Comparison of ENCODE assay signal across 9 cellular contexts in the genomic region with DNA sequence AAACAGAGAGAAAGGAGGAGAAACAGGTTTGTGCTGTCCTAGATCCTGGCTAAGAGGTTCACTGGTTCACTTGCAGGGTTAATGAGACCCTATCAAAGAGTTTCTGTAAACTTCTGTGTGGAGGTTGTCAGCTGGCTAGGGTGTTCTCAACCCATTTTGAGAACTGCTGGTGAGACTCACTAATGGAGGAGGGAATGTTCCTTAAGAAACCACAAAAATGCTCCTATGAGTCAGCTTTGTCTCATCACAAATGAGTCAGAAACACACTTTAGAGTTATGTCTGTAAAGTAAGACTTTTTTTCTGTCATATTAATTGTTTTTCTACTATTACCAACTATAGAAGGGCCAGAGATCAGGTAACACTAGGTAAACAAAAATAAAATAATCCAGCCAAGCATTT.
A peak's percentile ranks its signal among the peaks of the same experiment; 100 is the strongest.
DNase-seq lines count a peak whose midpoint lies in the region; ATAC-seq, FAIRE-seq and TF ChIP-seq lines count a peak whose summit lies in the region.
"Had no signal": no experiment of that assay in that cellular context is flagged by ENCODE, and none has a peak within 500 bp of the region (broad histone marks: within the 10 kb centered on the region; RNA-seq: fewer than 3 reads in every experiment).

No MANE protein-coding gene starts in this region.

- H3K9ac ChIP-seq in keratinocyte (ENCODE audit: control insufficient read depth, extremely low read depth, insufficient read depth, low read length), result no peak overlapping the region

- no peaks in the 10 kb centered on the region for H3K36me3 ChIP-seq in keratinocyte (ENCODE audit: control insufficient read depth in 2 of 2, extremely low read depth in 1 of 2, insufficient read depth in 2 of 2, low read length in 2 of 2)
- H3K36me3 ChIP-seq in thyroid gland, result no peaks in the 10 kb centered on the region

- TF ChIP-seq CTCF in RWPE1 (conservative IDR thresholded peaks at IDR 0.05; ENCODE audit: low read depth), result no peak
- TF ChIP-seq CTCF in keratinocyte (optimal IDR thresholded peaks at IDR 0.05 in 1 of 3, IDR thresholded peaks at IDR 0.05 in 1 of 3, conservative IDR thresholded peaks at IDR 0.05 in 1 of 3; ENCODE audit: extremely low read depth in 1 of 3, insufficient read depth in 2 of 3, low read length in 3 of 3), result no peak
- no peak for TF ChIP-seq CTCF in thyroid gland (IDR thresholded peaks at IDR 0.05)

- H2AFZ ChIP-seq in keratinocyte (ENCODE audit: control insufficient read depth, low read length), result peak overlapping the region; percentile 69

- H3K4me2 ChIP-seq in keratinocyte (ENCODE audit: control insufficient read depth, extremely low read depth, insufficient read depth, low read depth, low read length), result peak overlapping the region; percentile 49

- H3K4me1 ChIP-seq in keratinocyte (ENCODE audit: control insufficient read depth, extremely low read depth, insufficient read depth, low read length), result peaks cover 4% of the 10 kb centered on the region
- no peaks in the 10 kb centered on the region for H3K4me1 ChIP-seq in thyroid gland

- no peak for TF ChIP-seq POLR2A in thyroid gland (IDR thresholded peaks at IDR 0.05)

- peak; percentile 89 for ATAC-seq in HG02938 (IDR thresholded peaks at IDR 0.05; ENCODE audit: unreplicated experiment)
- ATAC-seq in GM19452 (IDR thresholded peaks at IDR 0.05; ENCODE audit: unreplicated experiment), result no peak
- no peak for ATAC-seq in HG02678 (IDR thresholded peaks at IDR 0.05; ENCODE audit: unreplicated experiment)

- H3K9me3 ChIP-seq in keratinocyte (ENCODE audit: control insufficient read depth, low read depth, low read length), result no peaks in the 10 kb centered on the region
- no peaks in the 10 kb centered on the region for H3K9me3 ChIP-seq in thyroid gland

- H3K27me3 ChIP-seq in keratinocyte (ENCODE audit: control insufficient read depth, extremely low read depth, insufficient read depth, low read length) (no peaks in the 10 kb centered on the region), thyroid gland (no peaks in the 10 kb centered on the region)

- DNase-seq in GM04503 (ENCODE audit: low read depth) (peak; percentile 23), RWPE1 (ENCODE audit: low spot score) (peak; percentile 74), keratinocyte (ENCODE audit: low read depth, low spot score) (peak; percentile 36), thyroid gland (no peak), substantia nigra (lab: John Stamatoyannopoulos, UW) (no peak)

- dilution Hi-C loops in keratinocyte (cut with MboI; ENCODE audit: extremely low pct_ligation_motif_present, low sequenced_read_pairs), result no loop called here

- intact Hi-C loops in thyroid gland (cut with DNase I), result no loop called here

- H3K9me1 ChIP-seq in keratinocyte (ENCODE audit: control insufficient read depth, extremely low read depth, insufficient read depth, low read length), result no peaks in the 10 kb centered on the region

- FAIRE-seq in keratinocyte (lab: Jason Lieb, UNC), result peak; percentile 88
- FAIRE-seq: colon had no signal

- H4K20me1 ChIP-seq in keratinocyte (ENCODE audit: control insufficient read depth, extremely low read depth, insufficient read depth, low read length), result no peaks in the 10 kb centered on the region

- H3K27ac ChIP-seq in RWPE1, result no peak overlapping the region
- no peak overlapping the region for H3K27ac ChIP-seq in keratinocyte (ENCODE audit: control insufficient read depth, insufficient read depth, low read length)
- H3K27ac ChIP-seq in thyroid gland, result no peak overlapping the region
- H3K27ac ChIP-seq in substantia nigra (ENCODE audit: low read depth, low read length, poor library complexity, severe bottlenecking), result no peak overlapping the region

- POLR2A ChIA-PET in RWPE1 (lab: Yijun Ruan, JAX; ENCODE audit: low non-redundant PET), result no interaction called here

- H3K79me2 ChIP-seq in keratinocyte (ENCODE audit: control insufficient read depth, insufficient read depth, low read length), result no peaks in the 10 kb centered on the region

- H3K4me3 ChIP-seq in keratinocyte (ENCODE audit: control insufficient read depth in 2 of 3, extremely low read depth in 1 of 3, insufficient read depth in 2 of 3, low read depth in 1 of 3, low read length in 3 of 3) (no peak overlapping the region), thyroid gland (replicated peaks in 1 of 3) (no peak overlapping the region)

- CTCF ChIA-PET in RWPE1 (lab: Yijun Ruan, JAX), result interaction anchor here (0.7 kb wide), 1 partner anchor 443 kb away, joined by 3 read pairs; no protein-coding TSS in a partner anchor

Comparison
In these comparisons a context has a peak if more than half of its experiments do, and no peak if none do; other contexts are left out.
1. DNase-seq: peak in GM04503 (single experiment), RWPE1 (single experiment) and keratinocyte (single experiment); none in thyroid gland (0 of 2) and substantia nigra (0 of 49).